ENCODE assay signal across 25 cellular contexts in the genomic region with DNA sequence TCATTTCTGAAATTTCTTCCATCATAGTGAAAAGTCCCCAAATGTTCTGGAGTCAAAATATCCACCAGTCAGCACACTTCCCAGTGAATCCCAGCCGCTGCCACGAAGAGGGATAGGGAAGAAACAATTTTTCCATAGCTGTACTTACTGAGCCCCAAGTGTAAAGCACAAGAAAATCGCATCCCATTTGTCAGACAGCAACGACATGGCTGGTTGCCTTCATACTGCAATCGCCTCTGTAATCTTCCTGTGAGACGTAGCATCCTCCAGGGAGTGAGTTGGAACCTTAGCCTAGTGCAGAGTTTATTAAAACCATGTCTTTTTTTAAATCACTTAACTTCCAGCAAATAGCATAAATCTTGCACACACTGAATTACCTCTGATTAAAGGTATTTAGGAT. TPM values are rescaled to one million over a fixed set of nuclear protein-coding genes. Genes with fewer than 3 reads are reported as not detected.
DNase-seq lines count a peak whose midpoint lies in the region; ATAC-seq and TF ChIP-seq lines count a peak whose summit lies in the region.
"Had no signal": no experiment of that assay in that cellular context is flagged by ENCODE, and none has a peak within 500 bp of the region (broad histone marks: within the 10 kb centered on the region; RNA-seq: fewer than 3 reads in every experiment).

No MANE protein-coding gene starts in this region.

- DNase-seq in CD4-positive, alpha-beta memory T cell: no peak
- DNase-seq in central memory CD8-positive, alpha-beta T cell (ENCODE audit: low spot score in 2 of 2): no peak
- DNase-seq in left ventricle myocardium superior: no peak
- DNase-seq in gastrocnemius medialis: peak; percentile 6 to 21
- DNase-seq in NCI-H2227 treated with DMSO at 0.1 percent for 48 hours (lab: John Stamatoyannopoulos, UW): no peak
- DNase-seq in NCI-H1436 treated with DMSO at 0.1 percent for 48 hours (lab: John Stamatoyannopoulos, UW): no peak
- no peak for DNase-seq in NCI-H510A treated with DMSO at 0.1 percent for 48 hours (lab: John Stamatoyannopoulos, UW)
- DNase-seq: activated CD4-positive, alpha-beta T cell treated with anti-CD3 and anti-CD28 coated beads, Interleukin-2, amount 10 ng/mL, durations not matched to agents 24 days and 14 days; activated CD8-positive, alpha-beta memory T cell treated with anti-CD3 and anti-CD28 coated beads, Interleukin-2, amount 10 ng/mL, durations not matched to agents 7 days and 5 days; activated naive CD8-positive, alpha-beta T cell treated with anti-CD3 and anti-CD28 coated beads, Interleukin-2, amount 10 ng/mL, durations not matched to agents 7 days and 5 days; DMS53; lower lobe of right lung; NCI-H187 treated with DMSO at 0.1 percent for 48 hours; occipital lobe; SK-N-SH; stimulated activated CD4-positive, alpha-beta T cell treated with anti-CD3 and anti-CD28 coated beads, Interleukin-4, amount 100 ng/mL, for 1 hour; stimulated activated naive CD4-positive, alpha-beta T cell treated with Interleukin-2 at 50 U/mL for 16 hours had no signal

- H3K27ac ChIP-seq in CD4-positive, alpha-beta memory T cell (ENCODE audit: low read depth, low read length): no peak overlapping the region
- H3K27ac ChIP-seq in gastrocnemius medialis: peak overlapping the region in 2 of 4 donors; percentile 44 to 48
- H3K27ac ChIP-seq: body of pancreas, epithelial cell of prostate, lower lobe of right lung, RWPE1, VCaP had no signal

- no peaks in the 10 kb centered on the region for H3K9me3 Mint-ChIP-seq in CD4-positive, alpha-beta memory T cell
- no peaks in the 10 kb centered on the region for H3K9me3 Mint-ChIP-seq in central memory CD8-positive, alpha-beta T cell
- H3K9me3 Mint-ChIP-seq: activated CD4-positive, alpha-beta T cell treated with anti-CD3 and anti-CD28 coated beads, Interleukin-2, amount 10 ng/mL, durations not matched to agents 24 days and 14 days; activated naive CD8-positive, alpha-beta T cell treated with anti-CD3 and anti-CD28 coated beads, Interleukin-2, amount 10 ng/mL, durations not matched to agents 7 days and 5 days; activated T-helper 2 cell treated with anti-CD3 and anti-CD28 coated beads, Interferon-gamma antibody, Interleukin-2, Interleukin-4, amounts not matched to agents 10 μg/mL and 5 μg/mL and 100 μg/mL, durations not matched to agents 14 hours and 24 hours and 36 hours had no signal

- TF ChIP-seq CTCF in gastrocnemius medialis (IDR thresholded peaks at IDR 0.05 in 4 of 5, conservative IDR thresholded peaks at IDR 0.05 in 1 of 5): no peak

- peaks cover 26 to 51% of the 10 kb centered on the region in 2 donors for H3K36me3 Mint-ChIP-seq in CD4-positive, alpha-beta memory T cell
- peaks cover 48% of the 10 kb centered on the region for H3K36me3 Mint-ChIP-seq in central memory CD8-positive, alpha-beta T cell (ENCODE audit: insufficient read depth)

- no peak overlapping the region for H3K4me3 Mint-ChIP-seq in CD4-positive, alpha-beta memory T cell
- no peak overlapping the region for H3K4me3 Mint-ChIP-seq in central memory CD8-positive, alpha-beta T cell
- H3K4me3 Mint-ChIP-seq: activated CD4-positive, alpha-beta T cell treated with anti-CD3 and anti-CD28 coated beads, Interleukin-2, amount 10 ng/mL, durations not matched to agents 24 days and 14 days; activated CD8-positive, alpha-beta memory T cell treated with anti-CD3 and anti-CD28 coated beads, Interleukin-2, amount 10 ng/mL, durations not matched to agents 7 days and 5 days; activated naive CD8-positive, alpha-beta T cell treated with anti-CD3 and anti-CD28 coated beads, Interleukin-2, amount 10 ng/mL, durations not matched to agents 7 days and 5 days had no signal

- TF ChIP-seq POLR2A in gastrocnemius medialis (IDR thresholded peaks at IDR 0.05): no peak

- CTCF ChIA-PET in CD4-positive, alpha-beta memory T cell (lab: Charles Lee; ENCODE audit: partially characterized antibody): no interaction called here

- peaks cover 56 to 79% (median 66%) of the 10 kb centered on the region in 4 donors for H3K4me1 Mint-ChIP-seq in CD4-positive, alpha-beta memory T cell
- peaks cover 74% of the 10 kb centered on the region for H3K4me1 Mint-ChIP-seq in central memory CD8-positive, alpha-beta T cell

- intact Hi-C loops in CD4-positive, alpha-beta memory T cell (cut with micrococcal nuclease): loop anchor here (5.0 kb wide), 2 partner anchors 35 kb away; no protein-coding TSS in a partner anchor
- intact Hi-C loops in left ventricle myocardium superior (cut with micrococcal nuclease): no loop called here
- intact Hi-C loops in gastrocnemius medialis (cut with DNase I; ENCODE audit: low total_unique reads): no loop called here

- no peaks in the 10 kb centered on the region for H3K27me3 ChIP-seq in CD4-positive, alpha-beta memory T cell (ENCODE audit: insufficient read depth, low read length)
- no peaks in the 10 kb centered on the region for H3K27me3 ChIP-seq in gastrocnemius medialis
- H3K27me3 ChIP-seq: body of pancreas, gastroesophageal sphincter had no signal

- peaks cover 36% of the 10 kb centered on the region for H3K4me1 ChIP-seq in CD4-positive, alpha-beta memory T cell (ENCODE audit: insufficient read depth, low read length)
- no peaks in the 10 kb centered on the region for H3K4me1 ChIP-seq in gastrocnemius medialis
- H3K4me1 ChIP-seq: body of pancreas, lower lobe of right lung had no signal

- H3K36me3 ChIP-seq in CD4-positive, alpha-beta memory T cell (ENCODE audit: insufficient read depth, low read length): no peaks in the 10 kb centered on the region
- H3K36me3 ChIP-seq in gastrocnemius medialis: no peaks in the 10 kb centered on the region
- H3K36me3 ChIP-seq: gastroesophageal sphincter, lower lobe of right lung had no signal

- in situ Hi-C loops in gastrocnemius medialis (cut with MboI; ENCODE audit: low sequenced_read_pairs in 4 of 4): no loop called here

- H3K27ac Mint-ChIP-seq in CD4-positive, alpha-beta memory T cell: peak overlapping the region in 5 of 7 donors; percentile 7 to 74 (median 29)
- no peak overlapping the region for H3K27ac Mint-ChIP-seq in central memory CD8-positive, alpha-beta T cell (ENCODE audit: low read depth)
- H3K27ac Mint-ChIP-seq: activated CD8-positive, alpha-beta memory T cell treated with anti-CD3 and anti-CD28 coated beads, Interleukin-2, amount 10 ng/mL, durations not matched to agents 7 days and 5 days; activated naive CD8-positive, alpha-beta T cell treated with anti-CD3 and anti-CD28 coated beads, Interleukin-2, amount 10 ng/mL, durations not matched to agents 7 days and 5 days; activated T-helper 2 cell treated with anti-CD3 and anti-CD28 coated beads, Interferon-gamma antibody, Interleukin-2, Interleukin-4, amounts not matched to agents 10 μg/mL and 5 μg/mL and 100 μg/mL, durations not matched to agents 14 hours and 24 hours and 36 hours had no signal

- H3K9me3 ChIP-seq in CD4-positive, alpha-beta memory T cell (ENCODE audit: control insufficient read depth in 1 of 2, low read length in 2 of 2): no peaks in the 10 kb centered on the region
- H3K9me3 ChIP-seq in gastrocnemius medialis: no peaks in the 10 kb centered on the region
- H3K9me3 ChIP-seq: body of pancreas, gastroesophageal sphincter, lower lobe of right lung, SK-N-SH had no signal

- no peaks in the 10 kb centered on the region for H3K27me3 Mint-ChIP-seq in CD4-positive, alpha-beta memory T cell
- no peaks in the 10 kb centered on the region for H3K27me3 Mint-ChIP-seq in central memory CD8-positive, alpha-beta T cell
- H3K27me3 Mint-ChIP-seq: activated CD4-positive, alpha-beta T cell treated with anti-CD3 and anti-CD28 coated beads, Interleukin-2, amount 10 ng/mL, durations not matched to agents 24 days and 14 days; activated CD8-positive, alpha-beta memory T cell treated with anti-CD3 and anti-CD28 coated beads, Interleukin-2, amount 10 ng/mL, durations not matched to agents 7 days and 5 days; activated naive CD8-positive, alpha-beta T cell treated with anti-CD3 and anti-CD28 coated beads, Interleukin-2, amount 10 ng/mL, durations not matched to agents 7 days and 5 days had no signal

- no peak overlapping the region for H3K4me3 ChIP-seq in CD4-positive, alpha-beta memory T cell (ENCODE audit: low read length in 2 of 2)
- H3K4me3 ChIP-seq in gastrocnemius medialis: no peak overlapping the region
- H3K4me3 ChIP-seq: body of pancreas, gastroesophageal sphincter, lower lobe of right lung had no signal

- peak; percentile 19 for ATAC-seq in central memory CD8-positive, alpha-beta T cell (replicated peaks; ENCODE audit: extremely low read depth, poor library complexity, severe bottlenecking)
- ATAC-seq in left ventricle myocardium superior: peak; percentile 92
- ATAC-seq in gastrocnemius medialis: peak in 1 of 2 donors; percentile 78
- ATAC-seq: activated CD8-positive, alpha-beta memory T cell treated with anti-CD3 and anti-CD28 coated beads, Interleukin-2, amount 10 ng/mL, durations not matched to agents 7 days and 5 days; body of pancreas; gastroesophageal sphincter; HCT116; HepG2; lower lobe of right lung had no signal

- POLR2A ChIA-PET in CD4-positive, alpha-beta memory T cell (lab: Charles Lee; ENCODE audit: partially characterized antibody): no interaction called here

RNA-seq across cellular contexts. Expression of a gene that starts 56.8 kb away (rescaled TPM):
- 10 to 100 TPM; 81.3 to 84.8 TPM for total RNA-seq in CD4-positive, alpha-beta memory T cell
- polyA plus RNA-seq in CD4-positive, alpha-beta memory T cell: 100 to 1,000 TPM; 159 to 177 TPM
- 10.3 TPM for total RNA-seq in left ventricle myocardium superior
- total RNA-seq in gastrocnemius medialis: 1 to 10 TPM in 3 of 4 donors, under 1 TPM in 1; 0.41 to 4.9 (median 2.2) TPM
- total RNA-seq: HepG2 had no signal
- polyA plus RNA-seq: HepG2 had no signal

Comparison
In these comparisons a context has a peak if more than half of its experiments do, and no peak if none do; other contexts are left out.
1. DNase-seq: peak in gastrocnemius medialis (2 of 2); none in CD4-positive, alpha-beta memory T cell (0 of 5), central memory CD8-positive, alpha-beta T cell (0 of 2), left ventricle myocardium superior (single experiment), NCI-H2227 treated with DMSO at 0.1 percent for 48 hours (single experiment), NCI-H1436 treated with DMSO at 0.1 percent for 48 hours (single experiment) and NCI-H510A treated with DMSO at 0.1 percent for 48 hours (single experiment).